16 cellular contexts compared by ENCODE assay signal in genomic region chr17:79907855-79908254, GRCh38.
DNase-seq lines count a peak whose midpoint lies in the region; ATAC-seq and TF ChIP-seq lines count a peak whose summit lies in the region.
"Had no signal": no experiment of that assay in that cellular context is flagged by ENCODE, and none has a peak within 500 bp of the region (broad histone marks: within the 10 kb centered on the region; RNA-seq: fewer than 3 reads in every experiment).

No MANE protein-coding gene starts in this region.

- TF ChIP-seq CTCF in hepatocyte (IDR thresholded peaks at IDR 0.05; ENCODE audit: poor library complexity) (no peak), type B pancreatic cell (conservative IDR thresholded peaks at IDR 0.05) (no peak)

- H3K27ac Mint-ChIP-seq in type B pancreatic cell = peak overlapping the region; percentile 74
- H3K27ac Mint-ChIP-seq: activated naive CD4-positive, alpha-beta T cell treated with anti-CD3 and anti-CD28 coated beads for 36 hours; mesothelial cell of epicardium; stimulated activated memory B cell treated with anti-CD40 and anti-IgM and Interleukin-4, amounts not matched to agents 10 μg/mL and 1 μg/mL and 100 μg/mL, for 72 hours; T-helper 2 cell treated with Interferon-gamma antibody and Interleukin-4, amounts not matched to agents 5 μg/mL and 100 μg/mL, for 36 hours had no signal

- no peaks in the 10 kb centered on the region for H4K20me1 ChIP-seq in hepatocyte (ENCODE audit: insufficient read depth, poor library complexity, severe bottlenecking)

- H3K4me3 ChIP-seq in SK-N-MC (peak overlapping the region; percentile 40), hepatocyte (no peak overlapping the region)

- H3K4me1 ChIP-seq in hepatocyte (ENCODE audit: insufficient read depth) = no peaks in the 10 kb centered on the region

- no peaks in the 10 kb centered on the region for H3K9me3 Mint-ChIP-seq in type B pancreatic cell
- H3K9me3 Mint-ChIP-seq: activated naive CD4-positive, alpha-beta T cell treated with anti-CD3 and anti-CD28 coated beads for 36 hours; IgD-negative memory B cell; mesothelial cell of epicardium; stimulated activated memory B cell treated with anti-CD40 and anti-IgM and Interleukin-4, amounts not matched to agents 10 μg/mL and 1 μg/mL and 100 μg/mL, for 72 hours; T-helper 2 cell treated with Interferon-gamma antibody and Interleukin-4, amounts not matched to agents 5 μg/mL and 100 μg/mL, for 36 hours had no signal

- H3K79me2 ChIP-seq in hepatocyte = no peaks in the 10 kb centered on the region

- H3K9ac ChIP-seq in SK-N-MC (ENCODE audit: insufficient read length) = no peak overlapping the region

- H3K9me3 ChIP-seq in SK-N-MC (ENCODE audit: low read depth, low read length) = no peaks in the 10 kb centered on the region
- H3K9me3 ChIP-seq in hepatocyte (ENCODE audit: low read depth) = no peaks in the 10 kb centered on the region

- WGBS in hepatocyte (ENCODE audit: low lambda C conversion rate, missing lambda C conversion rate) = 58% methylated on average over 16 of the region's 16 CpGs

- ATAC-seq in left cardiac atrium (peak; percentile 51 to 80), Right ventricle myocardium superior (ENCODE audit: poor library complexity) (no peak)
- ATAC-seq: stimulated activated memory B cell treated with anti-CD40 and anti-IgM and Interleukin-4, amounts not matched to agents 10 μg/mL and 1 μg/mL and 100 μg/mL, for 72 hours had no signal

- peaks cover 4% of the 10 kb centered on the region for H3K4me1 Mint-ChIP-seq in type B pancreatic cell (ENCODE audit: unreplicated experiment)
- H3K4me1 Mint-ChIP-seq: mesothelial cell of epicardium had no signal

- no peaks in the 10 kb centered on the region for H3K36me3 Mint-ChIP-seq in type B pancreatic cell
- H3K36me3 Mint-ChIP-seq: IgD-negative memory B cell; mesothelial cell of epicardium; stimulated activated memory B cell treated with anti-CD40 and anti-IgM and Interleukin-4, amounts not matched to agents 10 μg/mL and 1 μg/mL and 100 μg/mL, for 72 hours had no signal

- no peaks in the 10 kb centered on the region for H3K27me3 Mint-ChIP-seq in type B pancreatic cell

- peak; percentile 57 for DNase-seq in left cardiac atrium
- DNase-seq in Right ventricle myocardium superior = no peak
- no peak for DNase-seq in SK-N-MC (ENCODE audit: low read depth, low spot score)
- DNase-seq in hepatocyte (ENCODE audit: low spot score) = peak; percentile 66
- no peak for DNase-seq in type B pancreatic cell (ENCODE audit: extremely low spot score, unreplicated experiment)
- no peak for DNase-seq in NCI-H2029 (lab: John Stamatoyannopoulos, UW)
- no peak for DNase-seq in CD1c-positive myeloid dendritic cell (ENCODE audit: extremely low spot score)
- DNase-seq in head of caudate nucleus = no peak
- DNase-seq: activated CD8-positive, alpha-beta memory T cell treated with anti-CD3 and anti-CD28 coated beads, Interleukin-2, amount 50 U/mL, for 4 hours; activated naive CD4-positive, alpha-beta T cell treated with anti-CD3 and anti-CD28 coated beads for 36 hours; effector memory CD4-positive, alpha-beta T cell; occipital lobe had no signal

- H3K27me3 ChIP-seq in hepatocyte = no peaks in the 10 kb centered on the region

- no peak overlapping the region for H3K4me3 Mint-ChIP-seq in type B pancreatic cell
- H3K4me3 Mint-ChIP-seq: activated naive CD4-positive, alpha-beta T cell treated with anti-CD3 and anti-CD28 coated beads for 36 hours; IgD-negative memory B cell; mesothelial cell of epicardium; stimulated activated memory B cell treated with anti-CD40 and anti-IgM and Interleukin-4, amounts not matched to agents 10 μg/mL and 1 μg/mL and 100 μg/mL, for 72 hours; T-helper 2 cell treated with Interferon-gamma antibody and Interleukin-4, amounts not matched to agents 5 μg/mL and 100 μg/mL, for 36 hours had no signal

- H3K27ac ChIP-seq in SK-N-MC (0 out of 2 replicates have a peak overlapping the region, but pooled peaks have one; percentile 8), hepatocyte (no peak overlapping the region)

- H3K4me2 ChIP-seq in hepatocyte = no peak overlapping the region

- H3K9me2 ChIP-seq in hepatocyte (replicated peaks; ENCODE audit: insufficient read depth) = no peaks in the 10 kb centered on the region

- no peaks in the 10 kb centered on the region for H3K36me3 ChIP-seq in SK-N-MC (ENCODE audit: insufficient read depth, low read length)
- no peaks in the 10 kb centered on the region for H3K36me3 ChIP-seq in hepatocyte (replicated peaks; ENCODE audit: insufficient read depth, low read depth)

- intact Hi-C loops in left cardiac atrium (cut with DNase I) (no loop called here), Right ventricle myocardium superior (cut with DNase I) (no loop called here), head of caudate nucleus (cut with DNase I) (no loop called here)

- H2AFZ ChIP-seq in hepatocyte = no peak overlapping the region

Comparison
In these comparisons a context has a peak if more than half of its experiments do, and no peak if none do; other contexts are left out.
1. DNase-seq: peak in left cardiac atrium (single experiment) and hepatocyte (single experiment); none in Right ventricle myocardium superior (single experiment), SK-N-MC (single experiment), type B pancreatic cell (single experiment), NCI-H2029 (single experiment), CD1c-positive myeloid dendritic cell (single experiment) and head of caudate nucleus (0 of 42).